1 cellular context compared by ENCODE assay signal in the genomic region with DNA sequence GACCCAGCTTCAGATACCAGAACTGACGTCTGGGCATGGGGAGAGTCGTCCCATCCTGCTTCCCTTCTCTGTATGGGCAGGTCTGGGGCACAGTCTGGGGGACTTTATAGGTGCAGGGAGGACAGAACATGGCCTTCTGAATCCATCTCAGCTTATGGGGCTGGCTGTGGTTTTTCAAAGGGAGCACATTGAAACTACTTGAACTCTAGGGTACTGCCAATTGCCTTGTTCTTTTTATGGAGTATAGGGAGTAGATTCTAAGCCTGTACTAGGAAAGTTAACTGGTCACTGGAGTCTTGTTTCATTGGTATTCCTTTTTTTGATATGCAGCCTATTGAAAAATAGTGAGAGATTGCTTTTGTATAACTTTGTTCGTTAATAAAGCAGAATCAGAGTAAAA.
TF ChIP-seq lines count a peak whose summit lies in the region.

No MANE protein-coding gene starts in this region.

TF ChIP-seq in IMR-90, 13 proteins besides CTCF, POLR2A, EP300 and RAD21:
- no peak for TF ChIP-seq RCOR1 (IDR thresholded peaks at IDR 0.05; ENCODE audit: insufficient replicate concordance, low read length)
- TF ChIP-seq MAZ (IDR thresholded peaks at IDR 0.05; ENCODE audit: borderline replicate concordance, low read depth, low read length) = no peak
- no peak for TF ChIP-seq BHLHE40 (IDR thresholded peaks at IDR 0.05; ENCODE audit: low read depth, low read length)
- TF ChIP-seq, protein P1, sequence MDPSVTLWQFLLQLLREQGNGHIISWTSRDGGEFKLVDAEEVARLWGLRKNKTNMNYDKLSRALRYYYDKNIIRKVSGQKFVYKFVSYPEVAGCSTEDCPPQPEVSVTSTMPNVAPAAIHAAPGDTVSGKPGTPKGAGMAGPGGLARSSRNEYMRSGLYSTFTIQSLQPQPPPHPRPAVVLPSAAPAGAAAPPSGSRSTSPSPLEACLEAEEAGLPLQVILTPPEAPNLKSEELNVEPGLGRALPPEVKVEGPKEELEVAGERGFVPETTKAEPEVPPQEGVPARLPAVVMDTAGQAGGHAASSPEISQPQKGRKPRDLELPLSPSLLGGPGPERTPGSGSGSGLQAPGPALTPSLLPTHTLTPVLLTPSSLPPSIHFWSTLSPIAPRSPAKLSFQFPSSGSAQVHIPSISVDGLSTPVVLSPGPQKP (IDR thresholded peaks at IDR 0.05; ENCODE audit: borderline replicate concordance, low read depth, low read length) = no peak
- TF ChIP-seq CHD1 (IDR thresholded peaks at IDR 0.05; ENCODE audit: low read depth, low read length) = no peak
- no peak for TF ChIP-seq CEBPB (IDR thresholded peaks at IDR 0.05; ENCODE audit: low read depth, low read length)
- no peak for TF ChIP-seq RFX5 (IDR thresholded peaks at IDR 0.05; ENCODE audit: low read depth, low read length)
- no peak for TF ChIP-seq FOS (IDR thresholded peaks at IDR 0.05; ENCODE audit: low read depth, low read length)
- no peak for TF ChIP-seq SMC3 (IDR thresholded peaks at IDR 0.05; ENCODE audit: low read depth, low read length)
- TF ChIP-seq NFE2L2 (IDR thresholded peaks at IDR 0.05; ENCODE audit: low read depth, low read length) = no peak
- no peak for TF ChIP-seq MAFK (IDR thresholded peaks at IDR 0.05; ENCODE audit: low read depth, low read length)
